1 cellular context compared by ENCODE assay signal in the genomic region with DNA sequence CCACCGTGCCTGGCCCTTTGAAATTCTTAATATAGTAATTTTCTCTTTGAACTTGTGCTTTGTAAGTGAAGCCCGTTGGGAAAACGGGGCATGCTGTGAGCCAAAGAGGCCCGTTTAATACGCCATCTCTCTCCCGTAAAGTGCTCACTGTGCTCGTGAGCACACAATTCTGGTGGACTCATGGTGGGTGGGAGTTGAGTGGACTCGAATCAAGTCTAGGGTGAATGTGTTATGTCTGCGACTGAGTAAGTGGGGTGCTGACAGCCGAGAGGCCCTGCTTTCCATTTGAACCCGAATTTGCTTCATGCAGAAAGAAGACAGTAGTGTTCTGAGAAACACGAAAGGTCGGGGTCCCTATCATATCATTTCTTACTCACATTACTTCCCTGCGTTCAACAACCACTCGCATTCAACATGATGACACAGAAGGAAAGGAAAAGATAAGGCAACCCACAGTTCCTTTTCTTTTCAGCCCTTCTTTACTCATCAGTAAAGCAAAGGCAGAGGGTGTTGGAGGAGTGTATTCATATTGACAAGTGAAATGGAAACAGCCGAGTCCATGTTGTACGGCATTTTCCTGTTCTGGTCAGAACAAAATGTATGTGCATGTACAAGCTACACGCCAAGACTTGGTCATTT.
TF ChIP-seq lines count a peak whose summit lies in the region.

No MANE protein-coding gene starts in this region.

TF ChIP-seq in K562, 482 proteins besides CTCF, POLR2A, EP300 and RAD21 (continued from another document and continues in another):
- TF ChIP-seq TEAD4 (IDR thresholded peaks at IDR 0.05; ENCODE audit: low read length) (peak; percentile 70), TEAD4 (CRISPR knock-in tag; IDR thresholded peaks at IDR 0.05; ENCODE audit: borderline replicate concordance) (no peak), NBN (IDR thresholded peaks at IDR 0.05; ENCODE audit: low read depth) (peak; percentile 78; the same call in 1 of the 2 replicates), ILK (tag; IDR thresholded peaks at IDR 0.05; ENCODE audit: borderline replicate concordance, low read depth) (no peak), NFIC (IDR thresholded peaks at IDR 0.05) (peak; percentile 21; the same call in 1 of the 2 replicates), CBFA2T2 (conservative IDR thresholded peaks at IDR 0.05) (peak; percentile 58), TAF15 (IDR thresholded peaks at IDR 0.05; ENCODE audit: low read depth, low read length) (no peak), GABPB1 (CRISPR knock-in tag; IDR thresholded peaks at IDR 0.05) (0 out of 2 replicates have a peak, but pooled peaks have one; percentile 21), HNRNPL (IDR thresholded peaks at IDR 0.05; ENCODE audit: low read depth, low read length) (no peak), MIER1 (IDR thresholded peaks at IDR 0.05; ENCODE audit: low read depth) (no peak), ZFX (CRISPR knock-in tag; IDR thresholded peaks at IDR 0.05) (peak; percentile 14; the same call in 1 of the 2 replicates), PHF21A (IDR thresholded peaks at IDR 0.05; ENCODE audit: borderline replicate concordance, low read depth) (no peak), ARID1B (IDR thresholded peaks at IDR 0.05) (peak; percentile 87), CSDE1 (IDR thresholded peaks at IDR 0.05) (no peak), FOXJ3 (CRISPR knock-in tag; IDR thresholded peaks at IDR 0.05) (no peak), MCM3 (IDR thresholded peaks at IDR 0.05) (no peak), DMBX1 (CRISPR knock-in tag; IDR thresholded peaks at IDR 0.05; ENCODE audit: borderline replicate concordance) (peak; percentile 27; the same call in 1 of the 2 replicates), ZNF3 (CRISPR knock-in tag; IDR thresholded peaks at IDR 0.05) (no peak), BRD9 (IDR thresholded peaks at IDR 0.05; ENCODE audit: low read depth, partially characterized antibody) (peak; percentile 86), ZNF24 (IDR thresholded peaks at IDR 0.05) (peak; percentile 78; the same call in 1 of the 2 replicates), ZNF707 (CRISPR knock-in tag; conservative IDR thresholded peaks at IDR 0.05) (no peak), ZNF699 (CRISPR knock-in tag; IDR thresholded peaks at IDR 0.05; ENCODE audit: insufficient replicate concordance) (no peak), RUNX1 (IDR thresholded peaks at IDR 0.05; ENCODE audit: low read depth) (no peak), TAF7 (tag; IDR thresholded peaks at IDR 0.05) (no peak), MTA3 (IDR thresholded peaks at IDR 0.05; ENCODE audit: borderline replicate concordance) (peak; percentile 72; the same call in 1 of the 2 replicates), FOXK2 (conservative IDR thresholded peaks at IDR 0.05 in 1 of 2, IDR thresholded peaks at IDR 0.05 in 1 of 2; ENCODE audit: low read depth in 2 of 2) (peak; percentile 79 to 86), HDAC1 (IDR thresholded peaks at IDR 0.05) (peak in 1 of 2 experiments; percentile 61; a peak in 1 of 4 replicates), MTA2 (IDR thresholded peaks at IDR 0.05; ENCODE audit: low read depth) (peak; percentile 53; the same call in 1 of the 2 replicates), ZNF449 (CRISPR knock-in tag; IDR thresholded peaks at IDR 0.05) (0 out of 2 replicates have a peak, but pooled peaks have one; percentile 54), ZNF197 (CRISPR knock-in tag; IDR thresholded peaks at IDR 0.05; ENCODE audit: low read depth) (0 out of 2 replicates have a peak, but pooled peaks have one; percentile 54), KLF16 (IDR thresholded peaks at IDR 0.05) (no peak), L3MBTL2 (IDR thresholded peaks at IDR 0.05) (0 out of 2 replicates have a peak, but pooled peaks have one; percentile 46), KDM5B (IDR thresholded peaks at IDR 0.05; ENCODE audit: insufficient replicate concordance, low read depth, low read length) (peak; percentile 34), SAFB2 (IDR thresholded peaks at IDR 0.05; ENCODE audit: borderline replicate concordance, low read depth, low read length, severe bottlenecking) (no peak), CEBPG (CRISPR knock-in tag; IDR thresholded peaks at IDR 0.05) (peak; percentile 93), CEBPG (tag; conservative IDR thresholded peaks at IDR 0.05 in 1 of 2, IDR thresholded peaks at IDR 0.05 in 1 of 2) (peak; percentile 26 to 86; a peak in 3 of 4 replicates), MNT (conservative IDR thresholded peaks at IDR 0.05) (0 out of 4 replicates have a peak, but pooled peaks have one; percentile 10 to 23), DPF2 (IDR thresholded peaks at IDR 0.05) (peak; percentile 86), TAF1 (IDR thresholded peaks at IDR 0.05; ENCODE audit: control insufficient read depth, extremely low read depth, insufficient read depth, low read length, severe bottlenecking) (no peak), RCOR1 (IDR thresholded peaks at IDR 0.05; ENCODE audit: borderline replicate concordance in 1 of 2, low read depth in 2 of 2, low read length in 2 of 2) (peak in 1 of 2 experiments; percentile 59; a peak in 1 of 4 replicates), JUND (IDR thresholded peaks at IDR 0.05; ENCODE audit: borderline replicate concordance, low read depth, low read length) (peak; percentile 82), JUND (tag; IDR thresholded peaks at IDR 0.05; ENCODE audit: borderline replicate concordance, low read depth, low read length) (peak; percentile 80; the same call in 1 of the 3 replicates), RNF2 (IDR thresholded peaks at IDR 0.05) (peak; percentile 88; the same call in 1 of the 2 replicates), ZEB2 (IDR thresholded peaks at IDR 0.05) (peak; percentile 56; the same call in 1 of the 2 replicates), ZBTB7A (IDR thresholded peaks at IDR 0.05; ENCODE audit: borderline replicate concordance, control insufficient read depth, low read depth, low read length) (peak; percentile 14; the same call in 1 of the 2 replicates), SMAD4 (CRISPR knock-in tag; conservative IDR thresholded peaks at IDR 0.05) (peak; percentile 60), EHMT2 (IDR thresholded peaks at IDR 0.05) (peak; percentile 89)
- TF ChIP-seq, protein P1, sequence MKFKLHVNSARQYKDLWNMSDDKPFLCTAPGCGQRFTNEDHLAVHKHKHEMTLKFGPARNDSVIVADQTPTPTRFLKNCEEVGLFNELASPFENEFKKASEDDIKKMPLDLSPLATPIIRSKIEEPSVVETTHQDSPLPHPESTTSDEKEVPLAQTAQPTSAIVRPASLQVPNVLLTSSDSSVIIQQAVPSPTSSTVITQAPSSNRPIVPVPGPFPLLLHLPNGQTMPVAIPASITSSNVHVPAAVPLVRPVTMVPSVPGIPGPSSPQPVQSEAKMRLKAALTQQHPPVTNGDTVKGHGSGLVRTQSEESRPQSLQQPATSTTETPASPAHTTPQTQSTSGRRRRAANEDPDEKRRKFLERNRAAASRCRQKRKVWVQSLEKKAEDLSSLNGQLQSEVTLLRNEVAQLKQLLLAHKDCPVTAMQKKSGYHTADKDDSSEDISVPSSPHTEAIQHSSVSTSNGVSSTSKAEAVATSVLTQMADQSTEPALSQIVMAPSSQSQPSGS (CRISPR knock-in tag; IDR thresholded peaks at IDR 0.05), result no peak
- TF ChIP-seq, protein P2, sequence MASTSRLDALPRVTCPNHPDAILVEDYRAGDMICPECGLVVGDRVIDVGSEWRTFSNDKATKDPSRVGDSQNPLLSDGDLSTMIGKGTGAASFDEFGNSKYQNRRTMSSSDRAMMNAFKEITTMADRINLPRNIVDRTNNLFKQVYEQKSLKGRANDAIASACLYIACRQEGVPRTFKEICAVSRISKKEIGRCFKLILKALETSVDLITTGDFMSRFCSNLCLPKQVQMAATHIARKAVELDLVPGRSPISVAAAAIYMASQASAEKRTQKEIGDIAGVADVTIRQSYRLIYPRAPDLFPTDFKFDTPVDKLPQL (IDR thresholded peaks at IDR 0.05; ENCODE audit: extremely low read depth, insufficient read length), result no peak
- TF ChIP-seq, protein P3, sequence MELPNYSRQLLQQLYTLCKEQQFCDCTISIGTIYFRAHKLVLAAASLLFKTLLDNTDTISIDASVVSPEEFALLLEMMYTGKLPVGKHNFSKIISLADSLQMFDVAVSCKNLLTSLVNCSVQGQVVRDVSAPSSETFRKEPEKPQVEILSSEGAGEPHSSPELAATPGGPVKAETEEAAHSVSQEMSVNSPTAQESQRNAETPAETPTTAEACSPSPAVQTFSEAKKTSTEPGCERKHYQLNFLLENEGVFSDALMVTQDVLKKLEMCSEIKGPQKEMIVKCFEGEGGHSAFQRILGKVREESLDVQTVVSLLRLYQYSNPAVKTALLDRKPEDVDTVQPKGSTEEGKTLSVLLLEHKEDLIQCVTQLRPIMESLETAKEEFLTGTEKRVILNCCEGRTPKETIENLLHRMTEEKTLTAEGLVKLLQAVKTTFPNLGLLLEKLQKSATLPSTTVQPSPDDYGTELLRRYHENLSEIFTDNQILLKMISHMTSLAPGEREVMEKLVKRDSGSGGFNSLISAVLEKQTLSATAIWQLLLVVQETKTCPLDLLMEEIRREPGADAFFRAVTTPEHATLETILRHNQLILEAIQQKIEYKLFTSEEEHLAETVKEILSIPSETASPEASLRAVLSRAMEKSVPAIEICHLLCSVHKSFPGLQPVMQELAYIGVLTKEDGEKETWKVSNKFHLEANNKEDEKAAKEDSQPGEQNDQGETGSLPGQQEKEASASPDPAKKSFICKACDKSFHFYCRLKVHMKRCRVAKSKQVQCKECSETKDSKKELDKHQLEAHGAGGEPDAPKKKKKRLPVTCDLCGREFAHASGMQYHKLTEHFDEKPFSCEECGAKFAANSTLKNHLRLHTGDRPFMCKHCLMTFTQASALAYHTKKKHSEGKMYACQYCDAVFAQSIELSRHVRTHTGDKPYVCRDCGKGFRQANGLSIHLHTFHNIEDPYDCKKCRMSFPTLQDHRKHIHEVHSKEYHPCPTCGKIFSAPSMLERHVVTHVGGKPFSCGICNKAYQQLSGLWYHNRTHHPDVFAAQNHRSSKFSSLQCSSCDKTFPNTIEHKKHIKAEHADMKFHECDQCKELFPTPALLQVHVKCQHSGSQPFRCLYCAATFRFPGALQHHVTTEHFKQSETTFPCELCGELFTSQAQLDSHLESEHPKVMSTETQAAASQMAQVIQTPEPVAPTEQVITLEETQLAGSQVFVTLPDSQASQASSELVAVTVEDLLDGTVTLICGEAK (IDR thresholded peaks at IDR 0.05), result 0 out of 2 replicates have a peak, but pooled peaks have one; percentile 26
- TF ChIP-seq, protein P3 (CRISPR knock-in tag; IDR thresholded peaks at IDR 0.05), result no peak
